ENCODE assay signal across 22 cellular contexts in the genomic region with DNA sequence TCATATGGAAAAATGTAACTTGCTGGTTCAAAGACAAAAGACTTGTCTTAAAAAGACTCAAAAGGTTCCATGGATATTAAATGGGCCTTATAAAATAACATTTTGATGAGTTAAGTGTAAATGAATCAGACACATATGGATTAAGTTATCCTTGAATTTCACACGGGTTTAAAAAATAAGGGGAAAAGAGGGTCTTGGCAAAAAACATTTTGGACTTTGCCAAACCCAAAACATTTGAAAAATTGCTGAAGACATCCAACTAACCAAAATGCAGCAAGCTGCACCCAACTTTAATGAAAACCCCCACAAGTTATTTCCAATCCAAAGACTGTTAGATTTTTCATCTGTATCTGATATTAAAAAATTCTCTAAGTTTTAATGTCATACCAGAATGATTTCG.
"Had no signal": no experiment of that assay in that cellular context is flagged by ENCODE, and none has a peak within 500 bp of the region (broad histone marks: within the 10 kb centered on the region; RNA-seq: fewer than 3 reads in every experiment).

No MANE protein-coding gene starts in this region.

- H3K27ac ChIP-seq: colonic mucosa, esophagus squamous epithelium, gastrocnemius medialis, heart right ventricle, left lung, lower lobe of right lung, suprapubic skin, thyroid gland had no signal

- H3K4me3 Mint-ChIP-seq: memory B cell; natural killer cell treated with Interleukin-12 subunit alpha and Interleukin-12 subunit beta and Interleukin-15 and Interleukin-18, amount 100 ng/mL, for 72 hours had no signal

- H3K4me1 ChIP-seq: colonic mucosa, gastrocnemius medialis, left lung, lower lobe of right lung, thyroid gland had no signal

- H3K9me3 ChIP-seq: colonic mucosa, esophagus squamous epithelium, gastrocnemius medialis, heart right ventricle, left lung, lower lobe of right lung, suprapubic skin, thyroid gland had no signal

- H3K4me3 ChIP-seq: colonic mucosa, esophagus squamous epithelium, gastrocnemius medialis, heart right ventricle, left lung, lower lobe of right lung, suprapubic skin, thyroid gland had no signal

- H3K27ac Mint-ChIP-seq: memory B cell; natural killer cell treated with Interleukin-12 subunit alpha and Interleukin-12 subunit beta and Interleukin-15 and Interleukin-18, amount 100 ng/mL, for 72 hours; type B pancreatic cell had no signal

- H3K36me3 Mint-ChIP-seq: memory B cell; natural killer cell treated with Interleukin-12 subunit alpha and Interleukin-12 subunit beta and Interleukin-15 and Interleukin-18, amount 100 ng/mL, for 72 hours had no signal

- FAIRE-seq: keratinocyte, small intestine, urothelium cell line had no signal

- H3K27me3 ChIP-seq: colonic mucosa, esophagus squamous epithelium, heart right ventricle, left lung, suprapubic skin, thyroid gland had no signal

- ATAC-seq: gastrocnemius medialis; heart right ventricle; left lung; lower lobe of right lung; natural killer cell treated with Interleukin-12 subunit alpha and Interleukin-12 subunit beta and Interleukin-15 and Interleukin-18, amount 100 ng/mL, for 72 hours; right cardiac atrium; stimulated activated naive CD8-positive, alpha-beta T cell treated with anti-CD3 and anti-CD28 coated beads, Interleukin-15, Interleukin-2, amounts not matched to agents 100 U/mL and 50 U/mL, for 24 hours had no signal

- H3K4me1 Mint-ChIP-seq: memory B cell had no signal

- H3K27me3 Mint-ChIP-seq: type B pancreatic cell had no signal

- H3K9me3 Mint-ChIP-seq: memory B cell, type B pancreatic cell had no signal

- DNase-seq: cerebellar nuclear complex; colonic mucosa; dermis blood vessel endothelial cell; esophagus squamous epithelium; gastrocnemius medialis; heart right ventricle; hypothalamus; left lung; lower lobe of right lung; midbrain; right cardiac atrium; small intestine; stimulated activated CD4-positive, alpha-beta T cell treated with anti-CD3 and anti-CD28 coated beads, Interleukin-12 subunit alpha, Interleukin-12 subunit beta, amount 100 ng/mL, for 4 hours; stimulated activated CD4-positive, alpha-beta T cell treated with anti-CD3 and anti-CD28 coated beads, Interleukin-2, amount 100 ng/mL, for 48 hours; stimulated activated naive CD8-positive, alpha-beta T cell treated with anti-CD3 and anti-CD28 coated beads, Interleukin-15, Interleukin-2, amounts not matched to agents 100 U/mL and 50 U/mL, for 24 hours; thyroid gland had no signal

- H3K36me3 ChIP-seq: colonic mucosa, gastrocnemius medialis, thyroid gland had no signal
